Comparison of ENCODE assay signal across 15 cellular contexts in the genomic region with DNA sequence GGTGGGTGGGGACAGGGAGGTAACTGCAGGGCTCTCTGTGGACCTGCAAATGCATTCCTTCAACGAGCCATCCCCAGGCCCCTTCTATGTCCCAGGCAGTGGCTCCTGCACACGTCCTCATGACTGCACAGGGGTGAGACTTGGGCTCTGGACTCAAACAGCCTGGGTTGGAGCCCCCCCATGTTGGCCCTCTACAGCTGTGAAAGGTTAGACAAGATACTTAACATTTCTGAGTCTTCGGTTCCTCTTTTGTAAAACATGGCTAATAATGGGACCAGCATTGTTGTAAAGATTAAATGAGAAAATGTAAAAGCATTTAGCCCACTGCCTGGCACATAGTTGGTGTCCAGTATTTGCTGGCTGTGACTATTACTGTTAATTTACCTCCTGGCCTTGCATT. TPM values are rescaled to one million over a fixed set of nuclear protein-coding genes. Genes with fewer than 3 reads are reported as not detected.
DNase-seq lines count a peak whose midpoint lies in the region; ATAC-seq, FAIRE-seq and TF ChIP-seq lines count a peak whose summit lies in the region.
"Had no signal": no experiment of that assay in that cellular context is flagged by ENCODE, and none has a peak within 500 bp of the region (broad histone marks: within the 10 kb centered on the region; RNA-seq: fewer than 3 reads in every experiment).

No MANE protein-coding gene starts in this region.

- no peaks in the 10 kb centered on the region for H3K36me3 ChIP-seq in OCI-LY3 (replicated peaks; ENCODE audit: low read depth, low read length)
- no peaks in the 10 kb centered on the region for H3K36me3 ChIP-seq in smooth muscle cell (ENCODE audit: low read depth)

- 91% methylated on average over 3 of the region's 3 CpGs for WGBS in smooth muscle cell (ENCODE audit: low lambda C conversion rate)

- DNase-seq in GM12891 (ENCODE audit: insufficient read length, low spot score) (peak; percentile 50), substantia nigra (lab: John Stamatoyannopoulos, UW) (no peak), smooth muscle cell (lab: John Stamatoyannopoulos, UW; ENCODE audit: unreplicated experiment) (no peak)
- DNase-seq: COR-L47, GOT3, NCI-H1417 treated with DMSO at 0.1 percent for 48 hours, NCI-H2029, NCI-H2171, NCI-H446 had no signal

- H3K27me3 ChIP-seq in OCI-LY3 (ENCODE audit: low read depth, low read length): no peaks in the 10 kb centered on the region
- no peaks in the 10 kb centered on the region for H3K27me3 ChIP-seq in smooth muscle cell (ENCODE audit: low read depth)

- peaks cover 15% of the 10 kb centered on the region for H3K4me1 ChIP-seq in OCI-LY3 (ENCODE audit: low read length)
- H3K4me1 ChIP-seq in smooth muscle cell (ENCODE audit: low read depth): peaks cover 7% of the 10 kb centered on the region

- H3K27ac ChIP-seq in OCI-LY3 (ENCODE audit: low read length) (no peak overlapping the region), cingulate gyrus (ENCODE audit: low read depth, low read length) (peak overlapping the region; percentile 99), substantia nigra (ENCODE audit: low read depth, low read length, poor library complexity, severe bottlenecking) (peak overlapping the region; percentile 98), smooth muscle cell (ENCODE audit: low read depth) (no peak overlapping the region)

- TF ChIP-seq POLR2A in GM12891 (IDR thresholded peaks at IDR 0.05; ENCODE audit: low read depth, low read length): no peak

- peak overlapping the region; percentile 57 for H3K4me2 ChIP-seq in OCI-LY3 (ENCODE audit: low read length)
- no peak overlapping the region for H3K4me2 ChIP-seq in smooth muscle cell

- peak; percentile 66 for FAIRE-seq in GM12891 (lab: Jason Lieb, UNC)
- FAIRE-seq: K562 had no signal

- ATAC-seq in GM21447 (IDR thresholded peaks at IDR 0.05; ENCODE audit: unreplicated experiment): no peak
- no peak for ATAC-seq in GM18868 (IDR thresholded peaks at IDR 0.05; ENCODE audit: unreplicated experiment)
- ATAC-seq: K562, SK-N-SH treated with all-trans-retinoic acid at 6 μM for 48 hours had no signal

- H4K20me1 ChIP-seq in OCI-LY3 (ENCODE audit: insufficient read depth, low read length) (no peaks in the 10 kb centered on the region), smooth muscle cell (ENCODE audit: low read depth) (peaks cover 12% of the 10 kb centered on the region)

- no peak overlapping the region for H3K9ac ChIP-seq in OCI-LY3 (ENCODE audit: low read length)
- H3K9ac ChIP-seq in smooth muscle cell (ENCODE audit: low read depth): no peak overlapping the region

- H2AFZ ChIP-seq in OCI-LY3 (ENCODE audit: low read depth, low read length): no peak overlapping the region
- no peak overlapping the region for H2AFZ ChIP-seq in smooth muscle cell (ENCODE audit: low read depth)

- H3K4me3 ChIP-seq in OCI-LY3 (ENCODE audit: low read length) (no peak overlapping the region), smooth muscle cell (no peak overlapping the region)
- H3K4me3 ChIP-seq: K562 had no signal

- H3K79me2 ChIP-seq in OCI-LY3 (ENCODE audit: low read length): no peaks in the 10 kb centered on the region
- H3K79me2 ChIP-seq in smooth muscle cell (ENCODE audit: low read depth): peaks cover 15% of the 10 kb centered on the region

- no peaks in the 10 kb centered on the region for H3K9me3 ChIP-seq in OCI-LY3 (ENCODE audit: insufficient read depth, low read length)
- H3K9me3 ChIP-seq in smooth muscle cell (replicated peaks; ENCODE audit: low read depth): no peaks in the 10 kb centered on the region

- H3F3A ChIP-seq in smooth muscle cell (ENCODE audit: low read depth): peaks cover 9% of the 10 kb centered on the region

- no peak for TF ChIP-seq CTCF in OCI-LY3 (IDR thresholded peaks at IDR 0.05; ENCODE audit: low read depth, low read length)
- TF ChIP-seq CTCF in smooth muscle cell (IDR thresholded peaks at IDR 0.05; ENCODE audit: borderline replicate concordance, insufficient read depth, poor library complexity, severe bottlenecking): no peak

TF ChIP-seq in GM12891, 5 proteins besides CTCF, POLR2A, EP300 and RAD21:
- TF ChIP-seq TAF1 (IDR thresholded peaks at IDR 0.05; ENCODE audit: low read depth, low read length) (no peak), SPI1 (IDR thresholded peaks at IDR 0.05; ENCODE audit: low read depth, low read length) (peak; percentile 89)

RNA-seq across cellular contexts. Expression of a gene that starts 41.8 kb away (rescaled TPM):
- 0.03 TPM for polyA plus RNA-seq in GM12891 (2012; ENCODE audit: low read depth, missing spikeins)
- 10.6 and 13.6 TPM in 2 replicates for total RNA-seq in smooth muscle cell
- 7.0 and 8.5 TPM in 2 replicates for polyA plus RNA-seq in smooth muscle cell

Comparison
In these comparisons a context has a peak if more than half of its experiments do, and no peak if none do; other contexts are left out.
1. H3K27ac ChIP-seq: peak in cingulate gyrus (single experiment) and substantia nigra (single experiment); none in OCI-LY3 (single experiment) and smooth muscle cell (single experiment).